ENCODE assay signal across 19 cellular contexts in genomic region chr3:49256152-49256551, GRCh38. TPM values are rescaled to one million over a fixed set of nuclear protein-coding genes. Genes with fewer than 3 reads are reported as not detected.
DNase-seq lines count a peak whose midpoint lies in the region; ATAC-seq and TF ChIP-seq lines count a peak whose summit lies in the region.
"Had no signal": no experiment of that assay in that cellular context is flagged by ENCODE, and none has a peak within 500 bp of the region (broad histone marks: within the 10 kb centered on the region; RNA-seq: fewer than 3 reads in every experiment).

No MANE protein-coding gene starts in this region.

- no TSS peak for BruUV-seq in PC-9 (replicated peaks; lab: Mats Ljungman, UMichigan)

- POLR2A ChIA-PET in PC-9 (lab: Charles Lee; ENCODE audit: unreplicated experiment) = no interaction called here
- POLR2A ChIA-PET in activated CD8-positive, alpha-beta T cell treated with anti-CD3 and anti-CD28 coated beads for 36 hours (lab: Charles Lee) = no interaction called here
- POLR2A ChIA-PET in activated CD4-positive, alpha-beta T cell treated with anti-CD3 and anti-CD28 coated beads for 36 hours (lab: Charles Lee) = no interaction called here

- no peak overlapping the region for H3K27ac Mint-ChIP-seq in activated CD8-positive, alpha-beta T cell treated with anti-CD3 and anti-CD28 coated beads for 36 hours
- no peak overlapping the region for H3K27ac Mint-ChIP-seq in activated CD4-positive, alpha-beta T cell treated with anti-CD3 and anti-CD28 coated beads for 36 hours
- H3K27ac Mint-ChIP-seq: CD8-positive, alpha-beta T cell; IgD-negative memory B cell had no signal

- H3K36me3 ChIP-seq in BLaER1 treated with 17β-estradiol and CSF1 and Interleukin-3, amounts not matched to agents 10 nM and 100 nM = no peaks in the 10 kb centered on the region
- H3K36me3 ChIP-seq in PC-9 (ENCODE audit: low read depth) = no peaks in the 10 kb centered on the region
- no peaks in the 10 kb centered on the region for H3K36me3 ChIP-seq in sigmoid colon
- H3K36me3 ChIP-seq: SJSA1 had no signal

- no peaks in the 10 kb centered on the region for H3K27me3 Mint-ChIP-seq in activated CD8-positive, alpha-beta T cell treated with anti-CD3 and anti-CD28 coated beads for 36 hours
- no peaks in the 10 kb centered on the region for H3K27me3 Mint-ChIP-seq in activated CD4-positive, alpha-beta T cell treated with anti-CD3 and anti-CD28 coated beads for 36 hours

- WGBS in sigmoid colon, 2 donors = 16 to 57% methylated on average over 2 of the region's 2 CpGs

- H3K9me3 ChIP-seq in BLaER1 treated with 17β-estradiol and CSF1 and Interleukin-3, amounts not matched to agents 10 nM and 100 nM (replicated peaks in 1 of 11) = no peaks in the 10 kb centered on the region
- H3K9me3 ChIP-seq in PC-9 (ENCODE audit: insufficient read depth, low read depth) = no peaks in the 10 kb centered on the region
- no peaks in the 10 kb centered on the region for H3K9me3 ChIP-seq in sigmoid colon
- H3K9me3 ChIP-seq: SJSA1 had no signal

- H4K20me1 ChIP-seq in BLaER1 treated with 17β-estradiol and CSF1 and Interleukin-3, amounts not matched to agents 10 nM and 100 nM = no peaks in the 10 kb centered on the region
- no peaks in the 10 kb centered on the region for H4K20me1 ChIP-seq in PC-9 (ENCODE audit: insufficient read depth)

- peak in 1 of 2 experiments; percentile 8 for DNase-seq in PC-9
- DNase-seq in myocyte (ENCODE audit: low read depth) = peak; percentile 23
- DNase-seq in sigmoid colon = peak; percentile 25
- no peak for DNase-seq in activated CD8-positive, alpha-beta T cell treated with anti-CD3 and anti-CD28 coated beads for 36 hours
- no peak for DNase-seq in NK-92 (lab: John Stamatoyannopoulos, UW; ENCODE audit: unreplicated experiment)
- DNase-seq in activated CD4-positive, alpha-beta T cell treated with anti-CD3 and anti-CD28 coated beads for 36 hours = no peak
- DNase-seq: CD8-positive, alpha-beta T cell; DMS53; Karpas-422; NCI-H1048; NCI-H1436; NCI-H1930; NCI-H345; NCI-H524 treated with DMSO at 0.1 percent for 48 hours had no signal

- no peak overlapping the region for H3K4me3 ChIP-seq in BLaER1 treated with 17β-estradiol and CSF1 and Interleukin-3, amounts not matched to agents 10 nM and 100 nM
- no peak overlapping the region for H3K4me3 ChIP-seq in PC-9
- no peak overlapping the region for H3K4me3 ChIP-seq in sigmoid colon
- H3K4me3 ChIP-seq: SJSA1 had no signal

- H2AFZ ChIP-seq in PC-9 = no peak overlapping the region

- CTCF ChIA-PET in PC-9 (lab: Charles Lee) = no interaction called here
- CTCF ChIA-PET in activated CD8-positive, alpha-beta T cell treated with anti-CD3 and anti-CD28 coated beads for 36 hours (lab: Charles Lee) = interaction anchor here (1.4 kb wide), 1 partner anchor 85 kb away, joined by 3 read pairs; the partner anchor contains the start of gene KLHDC8B
- CTCF ChIA-PET in activated CD4-positive, alpha-beta T cell treated with anti-CD3 and anti-CD28 coated beads for 36 hours (lab: Charles Lee) = interaction anchor here (0.6 kb wide), 1 partner anchor 240 kb away, joined by 3 read pairs; no protein-coding TSS in a partner anchor

- TF ChIP-seq CTCF in PC-9 (conservative IDR thresholded peaks at IDR 0.05) (no peak), sigmoid colon (IDR thresholded peaks at IDR 0.05) (no peak)
- no peak for TF ChIP-seq CTCF in activated CD8-positive, alpha-beta T cell treated with anti-CD3 and anti-CD28 coated beads for 36 hours (IDR thresholded peaks at IDR 0.05)

- intact Hi-C loops in PC-9 (cut with micrococcal nuclease; ENCODE audit: unreplicated experiment) (no loop called here), sigmoid colon (cut with DNase I) (no loop called here)
- intact Hi-C loops in activated CD8-positive, alpha-beta T cell treated with anti-CD3 and anti-CD28 coated beads for 36 hours (cut with micrococcal nuclease) = no loop called here
- intact Hi-C loops in activated CD4-positive, alpha-beta T cell treated with anti-CD3 and anti-CD28 coated beads for 36 hours (cut with DNase I, micrococcal nuclease) = no loop called here

- peaks cover 36 to 52% (median 41%) of the 10 kb centered on the region in 10 experiments for H3K4me1 ChIP-seq in BLaER1 treated with 17β-estradiol and CSF1 and Interleukin-3, amounts not matched to agents 10 nM and 100 nM
- H3K4me1 ChIP-seq in PC-9 (replicated peaks; ENCODE audit: insufficient read depth) (peaks cover 18% of the 10 kb centered on the region), sigmoid colon (peaks cover 0 to 46% (median 29%) of the 10 kb centered on the region in 4 donors)
- H3K4me1 ChIP-seq: SJSA1 had no signal

- no peaks in the 10 kb centered on the region for H3K79me2 ChIP-seq in PC-9 (ENCODE audit: low read depth)

- no peak overlapping the region for H3K4me3 Mint-ChIP-seq in activated CD8-positive, alpha-beta T cell treated with anti-CD3 and anti-CD28 coated beads for 36 hours
- H3K4me3 Mint-ChIP-seq in activated CD4-positive, alpha-beta T cell treated with anti-CD3 and anti-CD28 coated beads for 36 hours = no peak overlapping the region
- H3K4me3 Mint-ChIP-seq: CD8-positive, alpha-beta T cell; IgD-negative memory B cell had no signal

- no peaks in the 10 kb centered on the region for H3K36me3 Mint-ChIP-seq in activated CD8-positive, alpha-beta T cell treated with anti-CD3 and anti-CD28 coated beads for 36 hours (ENCODE audit: low read depth)
- H3K36me3 Mint-ChIP-seq in activated CD4-positive, alpha-beta T cell treated with anti-CD3 and anti-CD28 coated beads for 36 hours (ENCODE audit: low read depth) = no peaks in the 10 kb centered on the region
- H3K36me3 Mint-ChIP-seq: CD8-positive, alpha-beta T cell had no signal

- H3K27me3 ChIP-seq in BLaER1 treated with 17β-estradiol and CSF1 and Interleukin-3, amounts not matched to agents 10 nM and 100 nM = no peaks in the 10 kb centered on the region
- H3K27me3 ChIP-seq in PC-9 (ENCODE audit: insufficient read depth, low read depth) = no peaks in the 10 kb centered on the region
- no peaks in the 10 kb centered on the region for H3K27me3 ChIP-seq in sigmoid colon
- H3K27me3 ChIP-seq: SJSA1 had no signal

- ATAC-seq in activated CD8-positive, alpha-beta T cell treated with anti-CD3 and anti-CD28 coated beads for 36 hours = no peak
- no peak for ATAC-seq in HG02798 (IDR thresholded peaks at IDR 0.05; ENCODE audit: poor library complexity, unreplicated experiment)
- ATAC-seq in activated CD4-positive, alpha-beta T cell treated with anti-CD3 and anti-CD28 coated beads for 36 hours = no peak
- ATAC-seq: CD8-positive, alpha-beta T cell had no signal

- H3F3A ChIP-seq in PC-9 (ENCODE audit: insufficient read depth, low read depth) = peaks cover 6% of the 10 kb centered on the region

- no peaks in the 10 kb centered on the region for H3K9me3 Mint-ChIP-seq in activated CD8-positive, alpha-beta T cell treated with anti-CD3 and anti-CD28 coated beads for 36 hours
- no peaks in the 10 kb centered on the region for H3K9me3 Mint-ChIP-seq in activated CD4-positive, alpha-beta T cell treated with anti-CD3 and anti-CD28 coated beads for 36 hours (ENCODE audit: low read depth)
- H3K9me3 Mint-ChIP-seq: CD8-positive, alpha-beta T cell; IgD-negative memory B cell had no signal

- no peak for TF ChIP-seq EP300 in sigmoid colon (IDR thresholded peaks at IDR 0.05)

- TF ChIP-seq POLR2A in sigmoid colon (IDR thresholded peaks at IDR 0.05) = no peak

- peaks cover 2% of the 10 kb centered on the region for H3K4me1 Mint-ChIP-seq in activated CD8-positive, alpha-beta T cell treated with anti-CD3 and anti-CD28 coated beads for 36 hours (ENCODE audit: low read depth)
- peaks cover 7% of the 10 kb centered on the region for H3K4me1 Mint-ChIP-seq in activated CD4-positive, alpha-beta T cell treated with anti-CD3 and anti-CD28 coated beads for 36 hours
- H3K4me1 Mint-ChIP-seq: IgD-negative memory B cell had no signal

- no peaks in the 10 kb centered on the region for H3K9me2 ChIP-seq in PC-9 (ENCODE audit: insufficient read depth)

- peak overlapping the region in 6 of 11 experiments; percentile 15 to 57 (median 33); a peak in 7 of 22 replicates for H3K9ac ChIP-seq in BLaER1 treated with 17β-estradiol and CSF1 and Interleukin-3, amounts not matched to agents 10 nM and 100 nM

- peak overlapping the region in 7 of 11 experiments; percentile 18 to 63 (median 55); a peak in 12 of 22 replicates for H3K27ac ChIP-seq in BLaER1 treated with 17β-estradiol and CSF1 and Interleukin-3, amounts not matched to agents 10 nM and 100 nM
- no peak overlapping the region for H3K27ac ChIP-seq in PC-9
- peak overlapping the region in 3 of 4 donors; percentile 57 to 75 (median 72) for H3K27ac ChIP-seq in sigmoid colon
- H3K27ac ChIP-seq: HL-60, SJSA1 had no signal

- peak overlapping the region; percentile 63 to 87 (median 77) for H3K4me2 ChIP-seq in BLaER1 treated with 17β-estradiol and CSF1 and Interleukin-3, amounts not matched to agents 10 nM and 100 nM
- peak overlapping the region; percentile 36; the same call in 1 of the 2 replicates for H3K4me2 ChIP-seq in PC-9

RNA-seq across cellular contexts. Expression of gene C3orf62, which starts 20.9 kb away (rescaled TPM):
- total RNA-seq in PC-9 (2021) (6.9 and 12.4 TPM in 2 replicates), myocyte (1.4 and 1.6 TPM in 2 replicates), sigmoid colon (10 to 100 TPM in 1 of 4 donors, 1 to 10 TPM in 3; 2.5 to 19.4 (median 4.5) TPM)
- 3.9 TPM for polyA plus RNA-seq in myocyte (2012)
- polyA plus RNA-seq in sigmoid colon = 1 to 10 TPM; 1.2 to 7.5 (median 1.8) TPM
- total RNA-seq in activated CD8-positive, alpha-beta T cell treated with anti-CD3 and anti-CD28 coated beads for 36 hours = 1 to 10 TPM; 3.4 to 3.7 TPM
- total RNA-seq in activated CD4-positive, alpha-beta T cell treated with anti-CD3 and anti-CD28 coated beads for 36 hours = 1 to 10 TPM; 3.7 to 3.9 TPM

Comparison
In these comparisons a context has a peak if more than half of its experiments do, and no peak if none do; other contexts are left out.
1. DNase-seq: peak in myocyte (single experiment) and sigmoid colon (single experiment); none in activated CD8-positive, alpha-beta T cell treated with anti-CD3 and anti-CD28 coated beads for 36 hours (single experiment), NK-92 (single experiment) and activated CD4-positive, alpha-beta T cell treated with anti-CD3 and anti-CD28 coated beads for 36 hours (single experiment).